Comparison of ENCODE assay signal across 26 cellular contexts in the genomic region with DNA sequence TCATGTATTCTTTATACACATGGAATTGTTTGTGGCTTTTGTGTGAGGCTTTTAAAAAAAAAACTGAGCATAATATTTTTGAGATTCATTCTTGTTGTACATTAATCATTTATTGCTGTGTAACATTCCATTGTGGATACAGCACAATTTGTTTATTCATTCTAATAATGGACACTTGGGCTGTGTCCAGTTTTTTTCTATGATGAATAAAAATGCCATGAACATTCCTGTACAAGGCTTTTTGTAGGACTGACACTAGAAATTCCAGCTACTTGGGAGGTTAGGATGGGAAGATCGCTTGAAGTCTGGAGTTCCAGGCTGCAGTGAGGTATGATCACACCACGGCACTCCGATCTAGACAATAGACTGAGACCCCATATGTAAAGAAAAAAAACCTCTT.
DNase-seq lines count a peak whose midpoint lies in the region; TF ChIP-seq lines count a peak whose summit lies in the region.
"Had no signal": no experiment of that assay in that cellular context is flagged by ENCODE, and none has a peak within 500 bp of the region (broad histone marks: within the 10 kb centered on the region; RNA-seq: fewer than 3 reads in every experiment).

No MANE protein-coding gene starts in this region.

- H3K4me2 ChIP-seq in hepatocyte = no peak overlapping the region

- H3K36me3 ChIP-seq in hepatocyte (replicated peaks; ENCODE audit: insufficient read depth, low read depth) = no peaks in the 10 kb centered on the region
- H3K36me3 ChIP-seq: HAP-1, left lung, ovary, sigmoid colon, upper lobe of right lung had no signal

- H3K4me3 ChIP-seq in cardiac fibroblast (replicated peaks in 1 of 2; ENCODE audit: low read depth in 2 of 2, low read length in 2 of 2) (no peak overlapping the region), hepatocyte (no peak overlapping the region)
- H3K4me3 ChIP-seq: HAP-1, K562, left lung, ovary, sigmoid colon, upper lobe of right lung had no signal

- no peaks in the 10 kb centered on the region for H3K9me2 ChIP-seq in hepatocyte (replicated peaks; ENCODE audit: insufficient read depth)

- H3K27me3 ChIP-seq in hepatocyte = no peaks in the 10 kb centered on the region
- H3K27me3 ChIP-seq: left lung, ovary, sigmoid colon, upper lobe of right lung had no signal

- no peak overlapping the region for H3K27ac ChIP-seq in hepatocyte
- H3K27ac ChIP-seq: C4-2B, left lung, ovary, sigmoid colon, upper lobe of right lung had no signal

- H3K79me2 ChIP-seq in hepatocyte = no peaks in the 10 kb centered on the region

- WGBS in hepatocyte (ENCODE audit: low lambda C conversion rate, missing lambda C conversion rate) = 95% methylated on average over 3 of the region's 3 CpGs

- no peak for TF ChIP-seq CTCF in cardiac fibroblast (IDR thresholded peaks at IDR 0.05; ENCODE audit: low read depth, low read length)
- no peak for TF ChIP-seq CTCF in hepatocyte (IDR thresholded peaks at IDR 0.05; ENCODE audit: poor library complexity)

- peak; percentile 27 for DNase-seq in AG08396 (ENCODE audit: low spot score)
- peak; percentile 39 for DNase-seq in LoVo (ENCODE audit: low spot score)
- peak; percentile 16 to 17 for DNase-seq in cardiac fibroblast (ENCODE audit: low read depth in 2 of 2)
- DNase-seq in iris pigment epithelial cell (ENCODE audit: low read depth) = peak; percentile 53
- no peak for DNase-seq in RKO (ENCODE audit: low spot score)
- DNase-seq in 8988T = no peak
- DNase-seq in SKM-1 (lab: John Stamatoyannopoulos, UW; ENCODE audit: unreplicated experiment) = no peak
- no peak for DNase-seq in hepatocyte (ENCODE audit: low spot score)
- DNase-seq: activated CD4-positive, alpha-beta T cell treated with anti-CD3 and anti-CD28 coated beads for 1 hour; activated CD8-positive, alpha-beta memory T cell treated with anti-CD3 and anti-CD28 coated beads for 24 hours; activated naive CD4-positive, alpha-beta T cell treated with anti-CD3 and anti-CD28 coated beads for 36 hours; activated T-cell treated with anti-CD3 and anti-CD28 coated beads, Interleukin-2, amount 50 U/mL, for 48 hours; amygdala; erythroblast; left lung; MV-4-11; NCI-H1694; NCI-H748 treated with DMSO at 0.1 percent for 48 hours; ovary; Right ventricle myocardium superior; sigmoid colon; T-cell; upper lobe of right lung had no signal

- no peaks in the 10 kb centered on the region for H3K9me3 ChIP-seq in hepatocyte (ENCODE audit: low read depth)
- H3K9me3 ChIP-seq: HAP-1, left lung, ovary, sigmoid colon, upper lobe of right lung had no signal

- no peaks in the 10 kb centered on the region for H4K20me1 ChIP-seq in hepatocyte (ENCODE audit: insufficient read depth, poor library complexity, severe bottlenecking)

- no peak overlapping the region for H2AFZ ChIP-seq in hepatocyte

- peaks cover 8% of the 10 kb centered on the region for H3K4me1 ChIP-seq in hepatocyte (ENCODE audit: insufficient read depth)
- H3K4me1 ChIP-seq: left lung, upper lobe of right lung had no signal

Comparison
In these comparisons a context has a peak if more than half of its experiments do, and no peak if none do; other contexts are left out.
1. DNase-seq: peak in AG08396 (single experiment), LoVo (single experiment), cardiac fibroblast (2 of 2) and iris pigment epithelial cell (single experiment); none in RKO (single experiment), 8988T (single experiment), SKM-1 (single experiment) and hepatocyte (single experiment).